Comparison of ENCODE assay signal across 8 cellular contexts in the genomic region with DNA sequence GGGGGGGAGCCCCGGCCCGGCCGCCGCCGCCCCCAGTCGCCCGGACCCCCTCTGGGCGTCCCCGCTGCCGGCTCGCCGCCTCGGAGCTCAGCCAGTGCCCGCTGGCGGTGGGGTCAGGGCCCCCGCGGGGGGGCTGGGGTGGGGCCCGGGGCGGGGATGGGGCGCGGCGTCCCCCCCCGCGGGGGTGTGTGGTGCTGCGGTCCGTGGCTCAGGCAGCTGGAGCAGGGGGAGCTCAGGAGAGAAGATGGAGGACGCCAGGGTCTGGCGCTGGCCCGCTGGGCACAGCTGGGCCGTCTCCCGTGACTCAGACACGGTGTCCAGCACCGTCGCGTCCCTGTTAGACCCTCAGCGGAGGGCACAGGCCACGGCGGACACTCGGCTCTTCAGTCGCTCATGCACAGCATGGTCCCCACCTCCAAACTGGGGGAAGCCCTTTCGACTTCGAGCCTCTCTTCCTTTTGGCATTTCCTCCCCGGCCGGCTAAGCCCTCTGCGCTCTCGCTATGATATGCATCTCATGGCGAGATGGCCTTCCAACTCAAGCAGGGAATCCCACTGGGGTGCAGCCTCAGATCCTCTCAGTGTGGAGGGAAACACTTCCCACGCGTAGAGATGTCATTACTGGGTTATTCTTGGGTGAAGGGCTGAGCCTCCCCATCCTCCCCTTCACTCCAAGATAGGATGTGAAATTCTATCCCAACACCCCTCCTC. TPM values are rescaled to one million over a fixed set of nuclear protein-coding genes. Genes with fewer than 3 reads are reported as not detected.
DNase-seq lines count a peak whose midpoint lies in the region; ATAC-seq and TF ChIP-seq lines count a peak whose summit lies in the region.

No MANE protein-coding gene starts in this region.

- peaks cover 0 to 8% of the 10 kb centered on the region in 2 donors for H3K36me3 ChIP-seq in duodenal mucosa (ENCODE audit: control insufficient read depth in 1 of 2, insufficient read depth in 2 of 2, low read length in 2 of 2)
- no peaks in the 10 kb centered on the region for H3K36me3 ChIP-seq in liver (ENCODE audit: control insufficient read depth in 4 of 4, insufficient read depth in 3 of 4, low read depth in 1 of 4, low read length in 3 of 4)

- H3K9ac ChIP-seq in duodenal mucosa (ENCODE audit: low read depth in 1 of 2, low read length in 2 of 2) (peak overlapping the region; percentile 73 to 93), liver (ENCODE audit: low read depth in 1 of 2, low read length in 2 of 2) (peak overlapping the region; percentile 57 to 66)

- H3K4me1 ChIP-seq in duodenal mucosa (ENCODE audit: control insufficient read depth in 1 of 2, insufficient read depth in 2 of 2, low read length in 2 of 2) (peaks cover 38 to 43% of the 10 kb centered on the region in 2 donors), liver (ENCODE audit: control insufficient read depth in 4 of 4, insufficient read depth in 4 of 4, low read length in 3 of 4) (peaks cover 2 to 38% (median 28%) of the 10 kb centered on the region in 4 donors)

- peak overlapping the region; percentile 93 to 97 for H3K4me3 ChIP-seq in duodenal mucosa (ENCODE audit: low read depth in 1 of 2, low read length in 2 of 2)
- peak overlapping the region; percentile 69 to 98 (median 89) for H3K4me3 ChIP-seq in liver (ENCODE audit: low read depth in 1 of 3, low read length in 3 of 3)

- TF ChIP-seq CTCF in GM13976 (IDR thresholded peaks at IDR 0.05; ENCODE audit: borderline replicate concordance, control extremely low read depth, extremely low read depth, insufficient read depth, missing control alignments) (no peak), VCaP (conservative IDR thresholded peaks at IDR 0.05) (no peak), liver (IDR thresholded peaks at IDR 0.05; ENCODE audit: low read depth, low read length, missing input control) (no peak)

- WGBS in liver: under 1% methylated on average over 49 of the region's 49 CpGs

- peak; percentile 75 for ATAC-seq in HG02798 (IDR thresholded peaks at IDR 0.05; ENCODE audit: poor library complexity, unreplicated experiment)

- H3K9me3 ChIP-seq in duodenal mucosa (ENCODE audit: control insufficient read depth in 1 of 2, low read length in 2 of 2) (no peaks in the 10 kb centered on the region), liver (ENCODE audit: control insufficient read depth in 4 of 4, low read length in 3 of 4) (no peaks in the 10 kb centered on the region)

- peak overlapping the region; percentile 98 for H3K27ac ChIP-seq in VCaP
- peak overlapping the region; percentile 85 for H3K27ac ChIP-seq in duodenal mucosa (ENCODE audit: low read depth, low read length)
- peak overlapping the region; percentile 82 to 93 for H3K27ac ChIP-seq in liver (ENCODE audit: low read depth in 1 of 2, low read length in 2 of 2)

- no peak for TF ChIP-seq RAD21 in liver (IDR thresholded peaks at IDR 0.05)

- in situ Hi-C loops in GM13976 (cut with MboI; ENCODE audit: low sequenced_read_pairs, unreplicated experiment): no loop called here

- no peaks in the 10 kb centered on the region for H3K27me3 ChIP-seq in duodenal mucosa (ENCODE audit: control insufficient read depth in 1 of 2, insufficient read depth in 2 of 2, low read length in 2 of 2)
- H3K27me3 ChIP-seq in liver (ENCODE audit: control insufficient read depth in 4 of 4, insufficient read depth in 4 of 4, low read length in 3 of 4): no peaks in the 10 kb centered on the region

- DNase-seq in 8988T (peak; percentile 77), GM13976 (ENCODE audit: low spot score) (peak; percentile 90), NCI-H1930 (lab: John Stamatoyannopoulos, UW) (peak; percentile 60 to 85)
- DNase-seq in stimulated activated CD8-positive, alpha-beta memory T cell treated with anti-CD3 and anti-CD28 coated beads, Interleukin-12 subunit alpha, Interleukin-12 subunit beta, amount 100 ng/mL, for 24 hours (ENCODE audit: extremely low read depth): peak; percentile 33

TF ChIP-seq in liver, 16 proteins besides CTCF, POLR2A, EP300 and RAD21:
- no peak for TF ChIP-seq JUND (IDR thresholded peaks at IDR 0.05)
- peak; percentile 81 for TF ChIP-seq YY1 (IDR thresholded peaks at IDR 0.05)

RNA-seq across cellular contexts. Expression of a gene that starts 0.4 kb away (rescaled TPM):
- total RNA-seq in liver: 10 to 100 TPM; 14.6 to 26.2 TPM
- polyA plus RNA-seq in liver: 1 to 10 TPM; 7.9 to 8.2 TPM

RNA-seq across cellular contexts. Expression of a gene that starts 18.6 kb away (rescaled TPM):
- total RNA-seq in liver: 100 to 1,000 TPM; 162 to 201 TPM
- 10 to 100 TPM; 52.3 to 65.4 TPM for polyA plus RNA-seq in liver

RNA-seq across cellular contexts. Expression of a gene that starts 33.2 kb away (rescaled TPM):
- 1 to 10 TPM; 2.6 to 3.2 TPM for total RNA-seq in liver
- polyA plus RNA-seq in liver: 1 to 10 TPM; 3.6 to 4.9 TPM

Comparison
In these comparisons a context has a peak if more than half of its experiments do, and no peak if none do; other contexts are left out.
1. Peak in every context shown above with its lines: DNase-seq, ATAC-seq, H3K4me3 ChIP-seq and H3K27ac ChIP-seq.
2. DNase-seq: peak in every context shown above with its lines; median percentile 90 in GM13976; 77 in 8988T; 72 in NCI-H1930; 33 in stimulated activated CD8-positive, alpha-beta memory T cell treated with anti-CD3 and anti-CD28 coated beads, Interleukin-12 subunit alpha, Interleukin-12 subunit beta, amount 100 ng/mL, for 24 hours.